In genomic region chr11:63371396-63371795, GRCh38 we compare ENCODE assay signal across 5 cellular contexts. TPM values are rescaled to one million over a fixed set of nuclear protein-coding genes. Genes with fewer than 3 reads are reported as not detected.
"Had no signal": no experiment of that assay in that cellular context is flagged by ENCODE, and none has a peak within 500 bp of the region (broad histone marks: within the 10 kb centered on the region; RNA-seq: fewer than 3 reads in every experiment).

No MANE protein-coding gene starts in this region.

- ATAC-seq: GM23338 had no signal

- H3K4me3 ChIP-seq: GM23338 had no signal

- H3K4me3 Mint-ChIP-seq: GM23338, H9, IgD-negative memory B cell had no signal

- H3K4me1 Mint-ChIP-seq: GM23338, H9 had no signal

- H3K36me3 Mint-ChIP-seq: IgD-negative memory B cell had no signal

- H2AFZ ChIP-seq: GM23338 had no signal

- H3K27ac Mint-ChIP-seq: GM23338, H9, IgD-negative memory B cell had no signal

- H3K4me2 ChIP-seq: GM23338 had no signal

- DNase-seq: H9, HCEC 1CT had no signal

RNA-seq across cellular contexts. Expression of gene SLC22A9, which starts 1.8 kb away (rescaled TPM):
- total RNA-seq: GM23338, H1, H9 had no signal
- polyA plus RNA-seq: GM23338, H1, IgD-negative memory B cell had no signal
